8 cellular contexts compared by ENCODE assay signal in the genomic region with DNA sequence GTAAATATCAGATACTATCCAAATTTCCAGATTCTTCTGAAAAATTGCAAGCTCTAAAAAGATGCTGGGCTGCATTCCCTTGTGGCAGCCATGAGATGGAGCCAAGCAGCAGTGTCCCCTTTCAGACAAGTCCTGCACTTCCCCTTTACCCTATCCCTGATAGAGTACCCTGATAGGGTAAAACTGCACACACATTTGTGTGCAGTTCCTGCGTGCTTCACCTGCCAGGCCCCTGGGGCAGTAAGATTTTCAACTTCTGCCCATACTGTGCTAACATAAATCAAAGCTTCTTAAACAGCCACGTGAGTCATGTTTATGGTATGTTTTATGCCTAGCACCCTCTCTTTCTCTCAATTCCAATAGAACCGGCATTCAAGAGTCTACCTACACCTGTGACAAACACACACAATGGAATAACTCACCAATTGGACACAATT. TPM values are rescaled to one million over a fixed set of nuclear protein-coding genes. Genes with fewer than 3 reads are reported as not detected.
DNase-seq lines count a peak whose midpoint lies in the region; ATAC-seq, FAIRE-seq and TF ChIP-seq lines count a peak whose summit lies in the region.

No MANE protein-coding gene starts in this region.

- no peak overlapping the region for H3K27ac Mint-ChIP-seq in naive B cell

- no peak for TF ChIP-seq EP300 in stomach (IDR thresholded peaks at IDR 0.05)

- H3K9me3 Mint-ChIP-seq in naive B cell = no peaks in the 10 kb centered on the region

- peak; percentile 83 to 87 for ATAC-seq in naive B cell (ENCODE audit: low read depth in 2 of 2)
- ATAC-seq in activated CD4-positive, CD25-positive, alpha-beta regulatory T cell treated with anti-CD3 and anti-CD28 coated beads, Interleukin-2, amount 50 U/mL, for 24 hours = no peak

- FAIRE-seq in bronchial epithelial cell (lab: Jason Lieb, UNC) = no peak

- intact Hi-C loops in stomach (cut with DNase I; ENCODE audit: low total_unique reads) = no loop called here

- TF ChIP-seq POLR2A in stomach (IDR thresholded peaks at IDR 0.05) = no peak

- H3K27ac ChIP-seq in stomach = no peak overlapping the region

- H3K36me3 ChIP-seq in bronchial epithelial cell (ENCODE audit: control insufficient read depth, insufficient read depth, low read length) (no peaks in the 10 kb centered on the region), stomach (no peaks in the 10 kb centered on the region)

- H3K4me3 ChIP-seq in bronchial epithelial cell (ENCODE audit: low read depth, low read length) (no peak overlapping the region), stomach (no peak overlapping the region)

- no peaks in the 10 kb centered on the region for H3K4me1 Mint-ChIP-seq in naive B cell

- peaks cover 0 to 11% (median 0%) of the 10 kb centered on the region in 4 donors for H3K4me1 ChIP-seq in stomach

- peak; percentile 18 for DNase-seq in ELF-1 (ENCODE audit: low read depth, low spot score)
- DNase-seq in NCI-H146 (lab: John Stamatoyannopoulos, UW) = peak; percentile 50
- peak; percentile 85 for DNase-seq in bronchial epithelial cell (ENCODE audit: low read depth)
- no peak for DNase-seq in naive B cell
- DNase-seq in stomach = no peak
- DNase-seq in COLO829 (ENCODE audit: low spot score) = no peak
- no peak for DNase-seq in GOT3 (lab: John Stamatoyannopoulos, UW)

- H3K4me3 Mint-ChIP-seq in naive B cell = no peak overlapping the region

- no peaks in the 10 kb centered on the region for H3K9me3 ChIP-seq in stomach

- H3K27me3 ChIP-seq in bronchial epithelial cell (ENCODE audit: control insufficient read depth, insufficient read depth, low read length) = no peaks in the 10 kb centered on the region
- H3K27me3 ChIP-seq in stomach = no peaks in the 10 kb centered on the region

- H3K36me3 Mint-ChIP-seq in naive B cell = no peaks in the 10 kb centered on the region

- WGBS in stomach, 5 donors = 17 to 34% (median 28%) methylated on average over 3 of the region's 3 CpGs

- H3K27me3 Mint-ChIP-seq in naive B cell = peaks cover 4 to 14% (median 13%) of the 10 kb centered on the region in 3 donors

- TF ChIP-seq CTCF in bronchial epithelial cell (IDR thresholded peaks at IDR 0.05; ENCODE audit: insufficient read depth, low read length, severe bottlenecking) = peak; percentile 25
- TF ChIP-seq CTCF in stomach (IDR thresholded peaks at IDR 0.05) = peak in 3 of 7 experiments; percentile 9 to 34 (median 13)

RNA-seq across cellular contexts. Expression of gene IFIT5, which starts 52.2 kb away (rescaled TPM):
- total RNA-seq in bronchial epithelial cell (3.1 and 5.3 TPM in 2 replicates), stomach (10 to 100 TPM in 3 of 5 donors, 1 to 10 TPM in 1, under 1 TPM in 1; 0.58 to 22.6 (median 11.7) TPM)
- polyA plus RNA-seq in naive B cell (ENCODE audit: low read depth in 6 of 6) (10 to 100 TPM; 13.6 to 24.2 (median 21.4) TPM), stomach (1 to 10 TPM; 5.1 to 8.9 (median 7.0) TPM)

Comparison
In these comparisons a context has a peak if more than half of its experiments do, and no peak if none do; other contexts are left out.
1. DNase-seq: peak in ELF-1 (single experiment), NCI-H146 (single experiment) and bronchial epithelial cell (single experiment); none in naive B cell (single experiment), stomach (single experiment), COLO829 (single experiment) and GOT3 (single experiment).
2. ATAC-seq: peak in naive B cell (2 of 2); none in activated CD4-positive, CD25-positive, alpha-beta regulatory T cell treated with anti-CD3 and anti-CD28 coated beads, Interleukin-2, amount 50 U/mL, for 24 hours (0 of 2).